ENCODE assay signal across 8 cellular contexts in genomic region chr11:62081378-62082291, GRCh38. TPM values are rescaled to one million over a fixed set of nuclear protein-coding genes. Genes with fewer than 3 reads are reported as not detected.
DNase-seq lines count a peak whose midpoint lies in the region; ATAC-seq and TF ChIP-seq lines count a peak whose summit lies in the region.

No MANE protein-coding gene starts in this region.

- H3K4me1 ChIP-seq in HAP-1 (no peaks in the 10 kb centered on the region), left lung (peaks cover 0 to 12% of the 10 kb centered on the region in 2 donors)

- H3K4me3 ChIP-seq in HAP-1 = no peak overlapping the region
- no peak overlapping the region for H3K4me3 ChIP-seq in left lung

- peak; percentile 78 for DNase-seq in AG08396 (ENCODE audit: low spot score)
- DNase-seq in HAP-1 (ENCODE audit: low spot score in 2 of 2) = peak; percentile 33 to 88
- DNase-seq in NCI-H524 treated with DMSO at 0.1 percent for 48 hours (lab: John Stamatoyannopoulos, UW) = peak; percentile 13
- peak; percentile 74 to 86 for DNase-seq in activated CD4-positive, alpha-beta T cell treated with anti-CD3 and anti-CD28 coated beads for 4 hours
- DNase-seq in cerebellum (ENCODE audit: low spot score) = peak; percentile 79
- peak; percentile 82 to 93 for DNase-seq in left lung
- DNase-seq in stimulated activated CD4-positive, alpha-beta T cell treated with anti-CD3 and anti-CD28 coated beads, Interleukin-4, amount 100 ng/mL, for 4 hours = peak; percentile 75 to 76

- intact Hi-C loops in left lung (cut with DNase I) = loop anchor here in 1 of 2 donors (2.0 kb wide), 1 partner anchor 187 kb away; no protein-coding TSS in a partner anchor

- H3K27ac ChIP-seq in left lung = no peak overlapping the region

- in situ Hi-C loops in HAP-1 (cut with MboI; ENCODE audit: low sequenced_read_pairs) = loop anchor here (5.0 kb wide), 1 partner anchor 184 kb away; no protein-coding TSS in a partner anchor

- H3K9me3 ChIP-seq in HAP-1 = no peaks in the 10 kb centered on the region
- no peaks in the 10 kb centered on the region for H3K9me3 ChIP-seq in left lung

- no peaks in the 10 kb centered on the region for H3K36me3 ChIP-seq in HAP-1 (replicated peaks)
- H3K36me3 ChIP-seq in left lung = no peaks in the 10 kb centered on the region

- no peaks in the 10 kb centered on the region for H3K27me3 ChIP-seq in HAP-1 (ENCODE audit: low read depth)
- H3K27me3 ChIP-seq in left lung = no peaks in the 10 kb centered on the region

- ATAC-seq in left lung (peak; percentile 99), HG02763 (IDR thresholded peaks at IDR 0.05; ENCODE audit: unreplicated experiment) (no peak)

- TF ChIP-seq CTCF in left lung (IDR thresholded peaks at IDR 0.05) = peak; percentile 77 to 90

RNA-seq across cellular contexts. Expression of gene INCENP, which starts 42.2 kb away (rescaled TPM):
- 24.5 TPM for total RNA-seq in cerebellum
- total RNA-seq in left lung = 10 to 100 TPM; 17.3 to 21.6 TPM

Comparison
In these comparisons a context has a peak if more than half of its experiments do, and no peak if none do; other contexts are left out.
1. DNase-seq: peak in every context shown above with its lines; median percentile 88 in left lung; 80 in activated CD4-positive, alpha-beta T cell treated with anti-CD3 and anti-CD28 coated beads for 4 hours; 79 in cerebellum; 78 in AG08396; 76 in stimulated activated CD4-positive, alpha-beta T cell treated with anti-CD3 and anti-CD28 coated beads, Interleukin-4, amount 100 ng/mL, for 4 hours; 60 in HAP-1; 13 in NCI-H524 treated with DMSO at 0.1 percent for 48 hours.